ENCODE assay signal across 8 cellular contexts in genomic region chr14:74501135-74501614, GRCh38. TPM values are rescaled to one million over a fixed set of nuclear protein-coding genes. Genes with fewer than 3 reads are reported as not detected.
DNase-seq lines count a peak whose midpoint lies in the region; ATAC-seq and TF ChIP-seq lines count a peak whose summit lies in the region.

No MANE protein-coding gene starts in this region.

- H3K36me3 ChIP-seq in IMR-90 (ENCODE audit: control insufficient read depth, insufficient read depth, low read length) (peaks cover 20% of the 10 kb centered on the region), SK-N-SH (replicated peaks in 1 of 2; ENCODE audit: control insufficient read depth in 1 of 2, insufficient read depth in 2 of 2, low read length in 1 of 2) (peaks cover 35 to 59% of the 10 kb centered on the region in 2 experiments)

- peaks cover 2% of the 10 kb centered on the region for H3K4me1 Mint-ChIP-seq in progenitor cell of endocrine pancreas (ENCODE audit: low read depth)

- CTCF ChIA-PET in IMR-90 (lab: Yijun Ruan, JAX): interaction anchor here (0.5 kb wide), 1 partner anchor 103 kb away, joined by 3 read pairs; no protein-coding TSS in a partner anchor
- CTCF ChIA-PET in SK-N-SH (lab: Yijun Ruan, JAX): interaction anchor here (0.6 to 11.1 kb wide), 40 partner anchors 11 to 299 kb away, joined by 3 to 126 read pairs (median 5); partner anchors contain the start of gene LTBP2

- peak overlapping the region; percentile 52; the same call in 1 of the 2 replicates for H2BK20ac ChIP-seq in IMR-90 (ENCODE audit: low read depth, low read length)

- H2AK5ac ChIP-seq in IMR-90 (ENCODE audit: low read depth, low read length): peak overlapping the region; percentile 79

- no peak overlapping the region for H3K23ac ChIP-seq in IMR-90 (ENCODE audit: low read depth, low read length)

- no peak overlapping the region for H3K27ac ChIP-seq in IMR-90 (ENCODE audit: insufficient read depth, low read length)
- no peak overlapping the region for H3K27ac ChIP-seq in SK-N-SH (ENCODE audit: low read depth in 2 of 2, low read length in 1 of 2)

- no peak overlapping the region for H3K4me2 ChIP-seq in IMR-90 (ENCODE audit: low read depth, low read length)
- no peak overlapping the region for H3K4me2 ChIP-seq in SK-N-SH

- H3K9me2 ChIP-seq in SK-N-SH: no peaks in the 10 kb centered on the region

- H3K4me3 ChIP-seq in IMR-90 (ENCODE audit: insufficient read depth, low read depth, low read length) (no peak overlapping the region), SK-N-SH (ENCODE audit: low read depth in 2 of 2, low read length in 1 of 2) (peak overlapping the region in 1 of 2 experiments; percentile 49; a peak in 1 of 4 replicates)

- WGBS in IMR-90 (ENCODE audit: extremely low coverage in 2 of 2, insufficient read length in 1 of 2), 2 experiments: 47% methylated on average over 5 of the region's 16 CpGs; no CpG with 5 or more reads in 1 of the 2 experiments
- 75% methylated on average over 14 of the region's 16 CpGs for WGBS in SK-N-SH (ENCODE audit: low lambda C conversion rate)

- intact Hi-C loops in IMR-90 (cut with micrococcal nuclease) (loop anchor here (1.0 kb wide), 3 partner anchors 108 to 303 kb away; no protein-coding TSS in a partner anchor), Right ventricle myocardium superior (cut with DNase I) (loop anchor here (10.0 kb wide), 1 partner anchor 104 kb away; no protein-coding TSS in a partner anchor)

- H3K27me3 Mint-ChIP-seq in progenitor cell of endocrine pancreas: no peaks in the 10 kb centered on the region

- POLR2A ChIA-PET in IMR-90 (lab: Charles Lee; ENCODE audit: unreplicated experiment) (no interaction called here), SK-N-SH (lab: Yijun Ruan, JAX) (no interaction called here)

- H3K56ac ChIP-seq in IMR-90 (ENCODE audit: extremely low read depth, insufficient read depth, low read length): no peak overlapping the region

- H3K18ac ChIP-seq in IMR-90 (ENCODE audit: low read depth, low read length): no peak overlapping the region

- TF ChIP-seq RAD21 in IMR-90 (IDR thresholded peaks at IDR 0.05; ENCODE audit: low read length) (peak; percentile 87), SK-N-SH (IDR thresholded peaks at IDR 0.05; ENCODE audit: low read length) (peak; percentile 91)

- no peak overlapping the region for H3K14ac ChIP-seq in IMR-90 (replicated peaks; ENCODE audit: low read depth, low read length)

- H3K4me3 Mint-ChIP-seq in progenitor cell of endocrine pancreas (ENCODE audit: low read depth): no peak overlapping the region

- no peaks in the 10 kb centered on the region for H3K36me3 Mint-ChIP-seq in progenitor cell of endocrine pancreas (ENCODE audit: insufficient read depth)

- no peaks in the 10 kb centered on the region for H4K20me1 ChIP-seq in IMR-90 (ENCODE audit: insufficient read depth, low read length)
- H4K20me1 ChIP-seq in SK-N-SH (ENCODE audit: insufficient read depth): no peaks in the 10 kb centered on the region

- H4K91ac ChIP-seq in IMR-90 (ENCODE audit: insufficient read depth, low read depth, low read length): peak overlapping the region; percentile 24; the same call in 1 of the 2 replicates

- H2BK5ac ChIP-seq in IMR-90 (ENCODE audit: low read depth, low read length, poor library complexity, severe bottlenecking): no peak overlapping the region

- 0 out of 4 replicates have a peak overlapping the region, but pooled peaks of 1 of the 2 experiments have one; percentile 52 for H4K8ac ChIP-seq in IMR-90 (ENCODE audit: low read depth in 2 of 2, low read length in 2 of 2)

- no peak overlapping the region for H4K5ac ChIP-seq in IMR-90 (ENCODE audit: low read depth, low read length)

- TF ChIP-seq POLR2A in IMR-90 (IDR thresholded peaks at IDR 0.05; ENCODE audit: low read depth, low read length): no peak

- peak; percentile 79 for ATAC-seq in IMR-90 (ENCODE audit: low read depth)
- ATAC-seq in Right ventricle myocardium superior (ENCODE audit: poor library complexity): peak; percentile 67
- no peak for ATAC-seq in GM18868 (IDR thresholded peaks at IDR 0.05; ENCODE audit: unreplicated experiment)

- H3K9ac ChIP-seq in IMR-90 (ENCODE audit: low read depth, low read length) (no peak overlapping the region), SK-N-SH (no peak overlapping the region)

- BruUV-seq in IMR-90 (replicated peaks; lab: Mats Ljungman, UMichigan): no TSS peak

- H2BK120ac ChIP-seq in IMR-90 (ENCODE audit: low read depth, low read length): peak overlapping the region; percentile 80; the same call in 1 of the 2 replicates

- H2AFZ ChIP-seq in IMR-90 (replicated peaks; ENCODE audit: low read length, poor library complexity) (peak overlapping the region; percentile 70), SK-N-SH (ENCODE audit: low read depth) (no peak overlapping the region)

- peak overlapping the region; percentile 77 for H3K4ac ChIP-seq in IMR-90 (ENCODE audit: low read depth, low read length)

- H3K79me2 ChIP-seq in SK-N-SH (ENCODE audit: insufficient read depth): no peaks in the 10 kb centered on the region

- peaks cover 8 to 24% of the 10 kb centered on the region in 2 experiments for H3K79me1 ChIP-seq in IMR-90 (ENCODE audit: low read depth in 1 of 2, low read length in 2 of 2)

- TF ChIP-seq EP300 in SK-N-SH (IDR thresholded peaks at IDR 0.05; ENCODE audit: borderline replicate concordance in 1 of 2, low read depth in 1 of 2, low read length in 1 of 2): no peak

- dilution Hi-C loops in IMR-90 (cut with HindIII; ENCODE audit: low sequenced_read_pairs, unreplicated experiment): no loop called here

- no peaks in the 10 kb centered on the region; the same call in 1 of the 2 replicates for H3K9me1 ChIP-seq in IMR-90 (ENCODE audit: insufficient read depth, low read length)

- TF ChIP-seq CTCF in IMR-90 (conservative IDR thresholded peaks at IDR 0.05; ENCODE audit: low read depth, low read length) (peak; percentile 91), SK-N-SH (IDR thresholded peaks at IDR 0.05) (peak; percentile 61), progenitor cell of endocrine pancreas (IDR thresholded peaks at IDR 0.05; ENCODE audit: unreplicated experiment) (peak; percentile 73)

- H3K27me3 ChIP-seq in IMR-90 (ENCODE audit: control insufficient read depth, insufficient read depth, low read length): no peaks in the 10 kb centered on the region
- no peaks in the 10 kb centered on the region for H3K27me3 ChIP-seq in SK-N-SH (ENCODE audit: insufficient read depth)

- H3K4me1 ChIP-seq in IMR-90 (ENCODE audit: control insufficient read depth, insufficient read depth, low read length) (peaks cover 3% of the 10 kb centered on the region; the same call in 1 of the 2 replicates), SK-N-SH (ENCODE audit: control insufficient read depth in 1 of 2, insufficient read depth in 2 of 2, low read depth in 1 of 2, low read length in 1 of 2) (peaks cover 0 to 13% of the 10 kb centered on the region in 2 experiments; a peak in 1 of 4 replicates)

- in situ Hi-C loops in IMR-90 (cut with MboI; ENCODE audit: low sequenced_read_pairs): loop anchor here (5.0 to 10.0 kb wide), 2 partner anchors 106 to 294 kb away; no protein-coding TSS in a partner anchor

- no peak overlapping the region for H3K27ac Mint-ChIP-seq in progenitor cell of endocrine pancreas

- H2AK9ac ChIP-seq in IMR-90 (replicated peaks; ENCODE audit: low read depth, low read length, poor library complexity): peak overlapping the region; percentile 87

- H2BK15ac ChIP-seq in IMR-90 (ENCODE audit: low read depth, low read length): no peak overlapping the region; the same call in 2 of the 3 replicates

- no peaks in the 10 kb centered on the region for H3K9me3 Mint-ChIP-seq in progenitor cell of endocrine pancreas (ENCODE audit: low read depth)

- H3F3A ChIP-seq in SK-N-SH (replicated peaks; ENCODE audit: insufficient read depth): peaks cover 44% of the 10 kb centered on the region

- H3K9me3 ChIP-seq in IMR-90 (ENCODE audit: control insufficient read depth, insufficient read depth, low read length): no peaks in the 10 kb centered on the region
- H3K9me3 ChIP-seq in SK-N-SH: no peaks in the 10 kb centered on the region

- DNase-seq in C1 segment of cervical spinal cord (lab: John Stamatoyannopoulos, UW): peak in 8 of 14 donors; percentile 12 to 57 (median 34)
- peak; percentile 83 for DNase-seq in IMR-90
- DNase-seq in SK-N-SH: peak; percentile 87
- peak; percentile 81 for DNase-seq in Right ventricle myocardium superior
- DNase-seq in progenitor cell of endocrine pancreas (ENCODE audit: low spot score, unreplicated experiment): no peak
- no peak for DNase-seq in NOMO-1 (lab: John Stamatoyannopoulos, UW; ENCODE audit: unreplicated experiment in 2 of 2)
- DNase-seq in activated gamma-delta T cell treated with Interleukin-2 at 50 U/mL for 16 hours: no peak

TF ChIP-seq in IMR-90, 13 proteins besides CTCF, POLR2A, EP300 and RAD21 (continues in another document):
- TF ChIP-seq RCOR1 (IDR thresholded peaks at IDR 0.05; ENCODE audit: insufficient replicate concordance, low read length): no peak
- TF ChIP-seq CEBPB (IDR thresholded peaks at IDR 0.05; ENCODE audit: low read depth, low read length): no peak
- TF ChIP-seq FOS (IDR thresholded peaks at IDR 0.05; ENCODE audit: low read depth, low read length): no peak

TF ChIP-seq in SK-N-SH, 30 proteins besides CTCF, POLR2A, EP300 and RAD21 (continues in another document):
- TF ChIP-seq GABPA (IDR thresholded peaks at IDR 0.05; ENCODE audit: low read depth) (no peak), SIN3A (IDR thresholded peaks at IDR 0.05; ENCODE audit: borderline replicate concordance, low read depth, low read length) (no peak), RCOR1 (IDR thresholded peaks at IDR 0.05; ENCODE audit: low read length) (peak; percentile 45; the same call in 1 of the 2 replicates), MEF2A (IDR thresholded peaks at IDR 0.05; ENCODE audit: borderline replicate concordance, low read depth) (no peak), RXRA (IDR thresholded peaks at IDR 0.05; ENCODE audit: borderline replicate concordance, low read depth) (no peak)

RNA-seq across cellular contexts. Expression of gene ISCA2, which starts 7.6 kb away (rescaled TPM):
- 5.4 and 9.2 TPM in 2 replicates for total RNA-seq in IMR-90 (2012; rRNA removed)
- 25.7 and 25.8 TPM in 2 replicates for polyA plus RNA-seq in IMR-90 (2012; rRNA removed)
- polyA plus RNA-seq in IMR-90 (2012; cell fraction: cytosol; rRNA removed): 2.7 and 5.1 TPM in 2 replicates
- polyA plus RNA-seq in IMR-90 (2012; cell fraction: nucleus; rRNA removed; ENCODE audit: low replicate concordance): 1.3 and 5.5 TPM in 2 replicates
- 37.3 and 51.9 TPM in 2 replicates for polyA plus RNA-seq in SK-N-SH (2012; rRNA removed)
- 57.2 and 70.6 TPM in 2 replicates for polyA plus RNA-seq in SK-N-SH (2012; cell fraction: cytosol; rRNA removed)
- polyA plus RNA-seq in SK-N-SH (2012; cell fraction: nucleus; rRNA removed): 17.1 and 20.7 TPM in 2 replicates
- 38.3 TPM for total RNA-seq in Right ventricle myocardium superior
- 34.0 and 37.2 TPM in 2 replicates for total RNA-seq in progenitor cell of endocrine pancreas

RNA-seq across cellular contexts. Expression of gene NPC2, which starts 8.1 kb away (rescaled TPM):
- total RNA-seq in IMR-90 (2012; rRNA removed) (123 and 210 TPM in 2 replicates), Right ventricle myocardium superior (75.8 TPM), progenitor cell of endocrine pancreas (177 and 186 TPM in 2 replicates)
- polyA plus RNA-seq in IMR-90 (2012; rRNA removed) (272 and 273 TPM in 2 replicates), SK-N-SH (2012; rRNA removed) (340 and 522 TPM in 2 replicates)
- polyA plus RNA-seq in IMR-90 (2012; cell fraction: cytosol; rRNA removed): 197 and 369 TPM in 2 replicates
- 66.2 and 72.0 TPM in 2 replicates for polyA plus RNA-seq in IMR-90 (2012; cell fraction: nucleus; rRNA removed; ENCODE audit: low replicate concordance)
- polyA plus RNA-seq in SK-N-SH (2012; cell fraction: cytosol; rRNA removed): 249 and 380 TPM in 2 replicates
- 160 and 242 TPM in 2 replicates for polyA plus RNA-seq in SK-N-SH (2012; cell fraction: nucleus; rRNA removed)

Comparison
In these comparisons a context has a peak if more than half of its experiments do, and no peak if none do; other contexts are left out.
1. DNase-seq: peak in C1 segment of cervical spinal cord (8 of 14), IMR-90 (single experiment), SK-N-SH (single experiment) and Right ventricle myocardium superior (single experiment); none in progenitor cell of endocrine pancreas (single experiment), NOMO-1 (0 of 2) and activated gamma-delta T cell treated with Interleukin-2 at 50 U/mL for 16 hours (single experiment).
2. Peak in every context shown above with its lines, with median percentiles within 50 percentile points of each other: CTCF ChIP-seq.